ENCODE assay signal across 8 cellular contexts in genomic region chr1:45687014-45687752, GRCh38. TPM values are rescaled to one million over a fixed set of nuclear protein-coding genes. Genes with fewer than 3 reads are reported as not detected.
A peak's percentile ranks its signal among the peaks of the same experiment; 100 is the strongest.
DNase-seq lines count a peak whose midpoint lies in the region; ATAC-seq and TF ChIP-seq lines count a peak whose summit lies in the region.

No MANE protein-coding gene starts in this region.

- intact Hi-C loops in spleen (cut with DNase I; ENCODE audit: low total_unique reads): no loop called here

- H3K27ac ChIP-seq in spleen: peak overlapping the region; percentile 93 to 100 (median 98)

- H3K4me1 ChIP-seq in spleen: peaks cover 40 to 74% (median 55%) of the 10 kb centered on the region in 6 donors

- H3K9me3 ChIP-seq in spleen: no peaks in the 10 kb centered on the region

- H3K36me3 ChIP-seq in spleen: peaks cover 0 to 20% (median 8%) of the 10 kb centered on the region in 6 donors

- no peaks in the 10 kb centered on the region for H3K27me3 ChIP-seq in spleen (replicated peaks in 1 of 7)

- TF ChIP-seq CTCF in AG09319 (IDR thresholded peaks at IDR 0.05; ENCODE audit: low read depth, low read length) (no peak), spleen (IDR thresholded peaks at IDR 0.05 in 8 of 11, conservative IDR thresholded peaks at IDR 0.05 in 3 of 11) (peak in 4 of 11 experiments; percentile 7 to 17 (median 9))

- H3K4me3 ChIP-seq in spleen: peak overlapping the region; percentile 79 to 97 (median 94)

- TF ChIP-seq POLR2A in spleen (IDR thresholded peaks at IDR 0.05): peak; percentile 71 to 96 (median 88)

- peak; percentile 84 for ATAC-seq in GM19025 (IDR thresholded peaks at IDR 0.05; ENCODE audit: low read depth, unreplicated experiment)
- ATAC-seq in HG03280 (IDR thresholded peaks at IDR 0.05; ENCODE audit: unreplicated experiment): peak; percentile 82

- WGBS in spleen, 5 donors: 0 to 1% (median 0%) methylated on average over 34 to 44 of the region's 44 CpGs

- DNase-seq in AG09319 (ENCODE audit: extremely low read depth, low read depth): peak; percentile 97
- DNase-seq in NCI-H345 (lab: John Stamatoyannopoulos, UW): peak; percentile 99
- peak; percentile 88 to 97 (median 92) for DNase-seq in activated CD4-positive, CD25-positive, alpha-beta regulatory T cell (lab: John Stamatoyannopoulos, UW)
- DNase-seq in central memory CD4-positive, alpha-beta T cell: peak; percentile 98
- peak; percentile 98 for DNase-seq in inferior parietal cortex (ENCODE audit: extremely low spot score)
- peak; percentile 99 for DNase-seq in spleen

RNA-seq across cellular contexts. Expression of gene TMEM69, which starts 0.8 kb away (rescaled TPM):
- 10 to 100 TPM; 16.4 to 32.7 (median 19.9) TPM for total RNA-seq in spleen
- 10 to 100 TPM; 18.3 to 24.5 (median 20.8) TPM for polyA plus RNA-seq in spleen

RNA-seq across cellular contexts. Expression of gene GPBP1L1, which starts 0.8 kb away (rescaled TPM):
- 100 to 1,000 TPM; 118 to 174 (median 136) TPM for total RNA-seq in spleen
- 10 to 100 TPM; 36.3 to 53.0 (median 42.8) TPM for polyA plus RNA-seq in spleen

Comparison
In these comparisons a context has a peak if more than half of its experiments do, and no peak if none do; other contexts are left out.
1. Peak in every context shown above with its lines: DNase-seq, ATAC-seq, H3K4me3 ChIP-seq and H3K27ac ChIP-seq.